Comparison of ENCODE assay signal across 8 cellular contexts in genomic region chr18:36066001-36066400, GRCh38. TPM values are rescaled to one million over a fixed set of nuclear protein-coding genes. Genes with fewer than 3 reads are reported as not detected.
A peak's percentile ranks its signal among the peaks of the same experiment; 100 is the strongest.
DNase-seq lines count a peak whose midpoint lies in the region; ATAC-seq, FAIRE-seq and TF ChIP-seq lines count a peak whose summit lies in the region.

No MANE protein-coding gene starts in this region.

- no peak for ATAC-seq in HCT116
- ATAC-seq in GM21360 (IDR thresholded peaks at IDR 0.05; ENCODE audit: unreplicated experiment) = no peak
- ATAC-seq in GM21423 (IDR thresholded peaks at IDR 0.05; ENCODE audit: unreplicated experiment) = no peak

- H3K27ac Mint-ChIP-seq in astrocyte (ENCODE audit: unreplicated experiment) = peak overlapping the region; percentile 34

- CTCF ChIA-PET in HCT116 (lab: Charles Lee) = no interaction called here

- H3K79me2 ChIP-seq in ACC112 (ENCODE audit: control insufficient read depth, insufficient read depth, low read length, unreplicated experiment) = peaks cover 60% of the 10 kb centered on the region
- H3K79me2 ChIP-seq in HCT116 (ENCODE audit: insufficient read depth, low read length) = peaks cover 62% of the 10 kb centered on the region
- H3K79me2 ChIP-seq in astrocyte (ENCODE audit: insufficient read depth, low read length) = peaks cover 61% of the 10 kb centered on the region

- no peak for FAIRE-seq in astrocyte (lab: Jason Lieb, UNC)

- H3K4me2 ChIP-seq in HCT116 (ENCODE audit: low read length) = peak overlapping the region; percentile 72
- H3K4me2 ChIP-seq in astrocyte (ENCODE audit: low read length) = peak overlapping the region; percentile 91

- BruUV-seq in HCT116 (replicated peaks; lab: Mats Ljungman, UMichigan) = no TSS peak

- RAD21 ChIA-PET in HCT116 (lab: Charles Lee; ENCODE audit: low non-redundant PET in 1 of 2, low total read pairs in 2 of 2, uncharacterized antibody in 2 of 2, unreplicated experiment in 2 of 2) = no interaction called here

- H3K9me2 ChIP-seq in HCT116 (ENCODE audit: insufficient read depth) = no peaks in the 10 kb centered on the region

- DNase-seq in HCT116 (ENCODE audit: low read depth, low spot score) = no peak
- DNase-seq in astrocyte (ENCODE audit: low read depth) = peak; percentile 54
- DNase-seq in lung microvascular endothelial cell (ENCODE audit: low read depth in 2 of 2) = peak; percentile 25 to 33
- no peak for DNase-seq in effector CD8-positive, alpha-beta T cell (lab: John Stamatoyannopoulos, UW)
- no peak for DNase-seq in Ammon's horn (ENCODE audit: low spot score)

- H3K4me1 ChIP-seq in ACC112 (ENCODE audit: control insufficient read depth, insufficient read depth, low read length, unreplicated experiment) (peaks cover 8% of the 10 kb centered on the region), HCT116 (ENCODE audit: control insufficient read depth in 1 of 2, insufficient read depth in 2 of 2, low read length in 2 of 2) (peaks cover 0 to 9% of the 10 kb centered on the region in 2 experiments; a peak in 2 of 4 replicates), astrocyte (ENCODE audit: insufficient read depth, low read length) (peaks cover 10% of the 10 kb centered on the region)

- H3K27ac ChIP-seq in ACC112 (ENCODE audit: low read depth, low read length) (peak overlapping the region; percentile 88), HCT116 (ENCODE audit: low read depth, low read length) (no peak overlapping the region), astrocyte (ENCODE audit: low read depth, low read length) (peak overlapping the region; percentile 95)

- H3K4me3 Mint-ChIP-seq in astrocyte (ENCODE audit: unreplicated experiment) = peak overlapping the region; percentile 99

- no peaks in the 10 kb centered on the region for H3K27me3 Mint-ChIP-seq in astrocyte (ENCODE audit: low read depth, unreplicated experiment)

- H3K9ac ChIP-seq in HCT116 (ENCODE audit: low read length) (peak overlapping the region; percentile 85), astrocyte (ENCODE audit: low read length) (peak overlapping the region; percentile 94)

- no peaks in the 10 kb centered on the region for H3K36me3 ChIP-seq in ACC112 (ENCODE audit: insufficient read depth, low read length)
- no peaks in the 10 kb centered on the region for H3K36me3 ChIP-seq in HCT116 (ENCODE audit: control insufficient read depth in 1 of 2, insufficient read depth in 2 of 2, low read length in 2 of 2)
- peaks cover 3% of the 10 kb centered on the region for H3K36me3 ChIP-seq in astrocyte (ENCODE audit: insufficient read depth, low read length)

- no peak overlapping the region for H2AFZ ChIP-seq in ACC112 (ENCODE audit: low read length, unreplicated experiment)
- H2AFZ ChIP-seq in HCT116 (ENCODE audit: low read depth, low read length, poor library complexity, severe bottlenecking) = no peak overlapping the region
- H2AFZ ChIP-seq in astrocyte (ENCODE audit: low read depth, low read length) = no peak overlapping the region

- TF ChIP-seq CTCF in HCT116 (IDR thresholded peaks at IDR 0.05 in 2 of 3, conservative IDR thresholded peaks at IDR 0.05 in 1 of 3; ENCODE audit: borderline replicate concordance in 1 of 3, insufficient read depth in 1 of 3, low read depth in 2 of 3, low read length in 2 of 3) (no peak), astrocyte (IDR thresholded peaks at IDR 0.05; ENCODE audit: insufficient read depth, low read depth, low read length) (no peak)

- H3K9me3 ChIP-seq in HCT116 (ENCODE audit: control insufficient read depth in 1 of 2, insufficient read depth in 1 of 2, low read depth in 1 of 2, low read length in 2 of 2) (no peaks in the 10 kb centered on the region), astrocyte (ENCODE audit: insufficient read depth, low read depth, low read length) (no peaks in the 10 kb centered on the region)

- no peak for TF ChIP-seq POLR2A in HCT116 (IDR thresholded peaks at IDR 0.05; ENCODE audit: borderline replicate concordance, extremely low read depth, insufficient read depth, insufficient read length)

- intact Hi-C loops in HCT116 (cut with micrococcal nuclease) = no loop called here

- POLR2A ChIA-PET in HCT116 (lab: Charles Lee) = no interaction called here

- no peak for TF ChIP-seq RAD21 in HCT116 (IDR thresholded peaks at IDR 0.05; ENCODE audit: low read depth)

- peaks cover 3% of the 10 kb centered on the region for H3K36me3 Mint-ChIP-seq in astrocyte (ENCODE audit: low read depth, unreplicated experiment)

- peaks cover 10% of the 10 kb centered on the region for H3K4me1 Mint-ChIP-seq in astrocyte (ENCODE audit: low read depth, unreplicated experiment)

- H3K4me3 ChIP-seq in ACC112 (ENCODE audit: low read depth, low read length) = peak overlapping the region; percentile 82
- H3K4me3 ChIP-seq in HCT116 (replicated peaks in 1 of 2; ENCODE audit: low read depth in 1 of 2, low read length in 2 of 2) = peak overlapping the region; percentile 81 to 97
- H3K4me3 ChIP-seq in astrocyte (ENCODE audit: insufficient read depth, low read depth, low read length) = peak overlapping the region; percentile 94

- H3K9me3 Mint-ChIP-seq in astrocyte (ENCODE audit: unreplicated experiment) = no peaks in the 10 kb centered on the region

- H4K20me1 ChIP-seq in HCT116 (ENCODE audit: insufficient read depth) (no peaks in the 10 kb centered on the region), astrocyte (ENCODE audit: insufficient read depth, low read length) (peaks cover 48% of the 10 kb centered on the region)

- H3K27me3 ChIP-seq in ACC112 (ENCODE audit: insufficient read depth, low read length) = no peaks in the 10 kb centered on the region
- no peaks in the 10 kb centered on the region for H3K27me3 ChIP-seq in HCT116 (ENCODE audit: insufficient read depth, low read length)
- no peaks in the 10 kb centered on the region for H3K27me3 ChIP-seq in astrocyte (ENCODE audit: insufficient read depth, low read length)

TF ChIP-seq in HCT116, 20 proteins besides CTCF, POLR2A, EP300 and RAD21:
- TF ChIP-seq EZH2 (IDR thresholded peaks at IDR 0.05) = no peak
- TF ChIP-seq FOSL1 (IDR thresholded peaks at IDR 0.05; ENCODE audit: low read depth) = no peak
TF ChIP-seq in HCT116: peak in this region for 0.

RNA-seq across cellular contexts. Expression of gene RPRD1A, which starts 1.4 kb away (rescaled TPM):
- 80.7 TPM for total RNA-seq in HCT116 (2021; ENCODE audit: unreplicated experiment)
- 29.2 and 35.0 TPM in 2 replicates for polyA plus RNA-seq in HCT116 (2012)
- 53.3 and 62.6 TPM in 2 replicates for total RNA-seq in astrocyte
- 27.0 and 32.3 TPM in 2 replicates for total RNA-seq in lung microvascular endothelial cell

Comparison
In these comparisons a context has a peak if more than half of its experiments do, and no peak if none do; other contexts are left out.
1. DNase-seq: peak in astrocyte (single experiment) and lung microvascular endothelial cell (2 of 2); none in HCT116 (single experiment), effector CD8-positive, alpha-beta T cell (single experiment) and Ammon's horn (single experiment).
2. Peak in every context shown above with its lines, with median percentiles within 50 percentile points of each other: H3K4me3 ChIP-seq.